Comparison of ENCODE assay signal across 8 cellular contexts in genomic region chr18:3247243-3248061, GRCh38. TPM values are rescaled to one million over a fixed set of nuclear protein-coding genes. Genes with fewer than 3 reads are reported as not detected.
DNase-seq lines count a peak whose midpoint lies in the region; ATAC-seq and TF ChIP-seq lines count a peak whose summit lies in the region.

MYL12A (plus strand) TSS chr18:3247801; CDS start chr18:3253248, 5,447 bp downstream.

- peak within 1 kb of the TSS; percentile 79 for H2AFZ ChIP-seq in parathyroid adenoma

- no peaks in the 10 kb centered on the region for H3K9me3 ChIP-seq in adipocyte (ENCODE audit: control insufficient read depth, low read length)
- no peaks in the 10 kb centered on the region for H3K9me3 ChIP-seq in parathyroid adenoma (ENCODE audit: control insufficient read depth, low read length)
- H3K9me3 ChIP-seq in tibial nerve: no peaks in the 10 kb centered on the region

- peaks cover 11% of the 10 kb centered on the region for H3K79me2 ChIP-seq in parathyroid adenoma

- ATAC-seq in HG02798 (IDR thresholded peaks at IDR 0.05; ENCODE audit: poor library complexity, unreplicated experiment) (peak; percentile 84), Right ventricle myocardium superior (ENCODE audit: poor library complexity) (peak; percentile 88)

- peak; percentile 69 to 92 for TF ChIP-seq EP300 in tibial nerve (IDR thresholded peaks at IDR 0.05)

- TF ChIP-seq POLR2A in tibial nerve (IDR thresholded peaks at IDR 0.05): peak; percentile 80 to 89

- H3K4me1 ChIP-seq in adipocyte (ENCODE audit: control insufficient read depth, insufficient read depth, low read length): peaks cover 37% of the 10 kb centered on the region
- peaks cover 4% of the 10 kb centered on the region for H3K4me1 ChIP-seq in parathyroid adenoma
- H3K4me1 ChIP-seq in tibial nerve: peaks cover 0 to 61% (median 27%) of the 10 kb centered on the region in 4 donors

- WGBS in tibial nerve, 2 donors: 1% methylated on average over 48 to 60 of the region's 65 CpGs

- H3K27ac ChIP-seq in parathyroid adenoma (peak within 1 kb of the TSS; percentile 94), tibial nerve (peak within 1 kb of the TSS; percentile 92 to 100 (median 98))

- H3K36me3 ChIP-seq in adipocyte (ENCODE audit: control insufficient read depth, insufficient read depth, low read length, severe bottlenecking) (peaks cover 9% of the 10 kb centered on the region), parathyroid adenoma (ENCODE audit: control insufficient read depth, insufficient read depth, low read length) (no peaks in the 10 kb centered on the region), tibial nerve (peaks cover 0 to 5% (median 0%) of the 10 kb centered on the region in 3 donors)

- H3K27me3 ChIP-seq in adipocyte (replicated peaks; ENCODE audit: control insufficient read depth, insufficient read depth, low read length) (no peaks in the 10 kb centered on the region), parathyroid adenoma (ENCODE audit: control insufficient read depth, insufficient read depth, low read length) (no peaks in the 10 kb centered on the region), tibial nerve (no peaks in the 10 kb centered on the region)

- intact Hi-C loops in Right ventricle myocardium superior (cut with DNase I): loop anchor here (5.0 to 10.0 kb wide), 3 partner anchors 60 to 313 kb away; no protein-coding TSS in a partner anchor

- H3K9ac ChIP-seq in adipocyte (ENCODE audit: low read length): peak within 1 kb of the TSS; percentile 99
- peak within 1 kb of the TSS; percentile 82 for H3K9ac ChIP-seq in parathyroid adenoma

- H3K4me3 ChIP-seq in GM12875 (ENCODE audit: low read depth, low read length) (peak within 1 kb of the TSS; percentile 93), adipocyte (ENCODE audit: low read length) (peak within 1 kb of the TSS; percentile 99), parathyroid adenoma (ENCODE audit: low read depth, low read length) (peak within 1 kb of the TSS; percentile 83), tibial nerve (peak within 1 kb of the TSS; percentile 73 to 100 (median 89))

- DNase-seq in NCI-H1436 (lab: John Stamatoyannopoulos, UW) (peak; percentile 92), T follicular helper cell (ENCODE audit: low read depth) (peak; percentile 75), adipocyte (ENCODE audit: low read depth) (peak; percentile 95), Right ventricle myocardium superior (peak; percentile 99), tibial nerve (ENCODE audit: low spot score in 2 of 2) (peak; percentile 92 to 93)

- no peak for TF ChIP-seq CTCF in GM12875 (IDR thresholded peaks at IDR 0.05; ENCODE audit: borderline replicate concordance, insufficient read depth, low read depth, low read length)
- TF ChIP-seq CTCF in parathyroid adenoma (IDR thresholded peaks at IDR 0.05): no peak
- TF ChIP-seq CTCF in tibial nerve (IDR thresholded peaks at IDR 0.05): peak in 2 of 5 experiments; percentile 9 to 43

- peak within 1 kb of the TSS; percentile 84 for H3K4me2 ChIP-seq in parathyroid adenoma (ENCODE audit: low read length)

RNA-seq across cellular contexts. Expression of gene MYL12A, which starts in this region (rescaled TPM):
- total RNA-seq in Right ventricle myocardium superior (1,520 TPM), tibial nerve (100 to 1,000 TPM; 387 to 515 (median 415) TPM)

Comparison
In these comparisons a context has a peak if more than half of its experiments do, and no peak if none do; other contexts are left out.
1. Peak in every context shown above with its lines: DNase-seq, ATAC-seq, H3K4me3 ChIP-seq and H3K27ac ChIP-seq.